In the genomic region with DNA sequence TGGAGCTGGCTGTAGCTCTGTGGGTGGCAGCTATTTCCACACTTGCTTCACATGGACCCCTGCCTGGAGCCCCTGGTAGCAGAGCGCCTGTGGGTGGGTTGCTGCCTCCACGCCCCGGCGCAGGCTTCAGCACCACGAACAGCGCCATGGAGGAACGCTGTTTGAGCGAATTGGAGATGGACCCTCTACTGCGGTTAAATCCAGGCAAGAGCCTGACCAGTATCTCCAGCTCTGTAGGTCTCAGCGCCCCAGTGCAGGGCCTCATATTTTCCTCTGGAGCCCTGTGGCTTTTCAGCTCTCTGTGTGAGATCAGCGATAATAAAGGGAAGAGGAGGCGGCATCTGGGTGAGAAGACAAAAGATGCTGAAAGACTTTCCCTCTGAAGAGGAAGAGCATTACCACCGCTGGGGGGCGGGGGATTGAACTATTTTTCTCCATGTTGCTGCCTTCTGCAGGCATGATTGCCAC, we compare ENCODE assay signal across 1 cellular context.
TF ChIP-seq lines count a peak whose summit lies in the region.

No MANE protein-coding gene starts in this region.

TF ChIP-seq in K562, 482 proteins besides CTCF, POLR2A, EP300 and RAD21 (continued from another document and continues in another):
- TF ChIP-seq RCOR1 (IDR thresholded peaks at IDR 0.05; ENCODE audit: borderline replicate concordance in 1 of 2, low read depth in 2 of 2, low read length in 2 of 2) (0 out of 4 replicates have a peak, but pooled peaks of 1 of the 2 experiments have one; percentile 17), BRD4 (IDR thresholded peaks at IDR 0.05) (no peak), CHAMP1 (IDR thresholded peaks at IDR 0.05) (0 out of 2 replicates have a peak, but pooled peaks have one; percentile 35), MIER1 (IDR thresholded peaks at IDR 0.05; ENCODE audit: low read depth) (peak; percentile 93), AFF1 (IDR thresholded peaks at IDR 0.05; ENCODE audit: low read depth in 1 of 2, partially characterized antibody in 2 of 2) (peak in 1 of 2 experiments; percentile 45), CEBPZ (IDR thresholded peaks at IDR 0.05; ENCODE audit: borderline replicate concordance, low read depth, low read length) (no peak), HDAC2 (IDR thresholded peaks at IDR 0.05) (peak; percentile 27; the same call in 1 of the 2 replicates), THRAP3 (IDR thresholded peaks at IDR 0.05; ENCODE audit: borderline replicate concordance) (no peak), TEAD1 (CRISPR knock-in tag; IDR thresholded peaks at IDR 0.05) (0 out of 4 replicates have a peak, but pooled peaks of 1 of the 2 experiments have one; percentile 33), SPI1 (IDR thresholded peaks at IDR 0.05; ENCODE audit: borderline replicate concordance, low read depth, low read length) (peak; percentile 4; the same call in 1 of the 2 replicates), GATAD2B (IDR thresholded peaks at IDR 0.05; ENCODE audit: borderline replicate concordance) (no peak), SMARCA4 (IDR thresholded peaks at IDR 0.05) (no peak), ZBTB5 (IDR thresholded peaks at IDR 0.05) (no peak), SREBF2 (CRISPR knock-in tag; IDR thresholded peaks at IDR 0.05) (no peak), UBTF (IDR thresholded peaks at IDR 0.05; ENCODE audit: borderline replicate concordance in 1 of 2, low read depth in 2 of 2, low read length in 2 of 2) (peak in 1 of 2 experiments; percentile 88; a peak in 2 of 4 replicates), NR3C1 (CRISPR knock-in tag; IDR thresholded peaks at IDR 0.05) (no peak), JUNB (CRISPR knock-in tag; conservative IDR thresholded peaks at IDR 0.05) (no peak)
- TF ChIP-seq, protein P1, sequence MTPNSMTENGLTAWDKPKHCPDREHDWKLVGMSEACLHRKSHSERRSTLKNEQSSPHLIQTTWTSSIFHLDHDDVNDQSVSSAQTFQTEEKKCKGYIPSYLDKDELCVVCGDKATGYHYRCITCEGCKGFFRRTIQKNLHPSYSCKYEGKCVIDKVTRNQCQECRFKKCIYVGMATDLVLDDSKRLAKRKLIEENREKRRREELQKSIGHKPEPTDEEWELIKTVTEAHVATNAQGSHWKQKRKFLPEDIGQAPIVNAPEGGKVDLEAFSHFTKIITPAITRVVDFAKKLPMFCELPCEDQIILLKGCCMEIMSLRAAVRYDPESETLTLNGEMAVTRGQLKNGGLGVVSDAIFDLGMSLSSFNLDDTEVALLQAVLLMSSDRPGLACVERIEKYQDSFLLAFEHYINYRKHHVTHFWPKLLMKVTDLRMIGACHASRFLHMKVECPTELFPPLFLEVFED (CRISPR knock-in tag; conservative IDR thresholded peaks at IDR 0.05) = no peak
- TF ChIP-seq, protein P2, sequence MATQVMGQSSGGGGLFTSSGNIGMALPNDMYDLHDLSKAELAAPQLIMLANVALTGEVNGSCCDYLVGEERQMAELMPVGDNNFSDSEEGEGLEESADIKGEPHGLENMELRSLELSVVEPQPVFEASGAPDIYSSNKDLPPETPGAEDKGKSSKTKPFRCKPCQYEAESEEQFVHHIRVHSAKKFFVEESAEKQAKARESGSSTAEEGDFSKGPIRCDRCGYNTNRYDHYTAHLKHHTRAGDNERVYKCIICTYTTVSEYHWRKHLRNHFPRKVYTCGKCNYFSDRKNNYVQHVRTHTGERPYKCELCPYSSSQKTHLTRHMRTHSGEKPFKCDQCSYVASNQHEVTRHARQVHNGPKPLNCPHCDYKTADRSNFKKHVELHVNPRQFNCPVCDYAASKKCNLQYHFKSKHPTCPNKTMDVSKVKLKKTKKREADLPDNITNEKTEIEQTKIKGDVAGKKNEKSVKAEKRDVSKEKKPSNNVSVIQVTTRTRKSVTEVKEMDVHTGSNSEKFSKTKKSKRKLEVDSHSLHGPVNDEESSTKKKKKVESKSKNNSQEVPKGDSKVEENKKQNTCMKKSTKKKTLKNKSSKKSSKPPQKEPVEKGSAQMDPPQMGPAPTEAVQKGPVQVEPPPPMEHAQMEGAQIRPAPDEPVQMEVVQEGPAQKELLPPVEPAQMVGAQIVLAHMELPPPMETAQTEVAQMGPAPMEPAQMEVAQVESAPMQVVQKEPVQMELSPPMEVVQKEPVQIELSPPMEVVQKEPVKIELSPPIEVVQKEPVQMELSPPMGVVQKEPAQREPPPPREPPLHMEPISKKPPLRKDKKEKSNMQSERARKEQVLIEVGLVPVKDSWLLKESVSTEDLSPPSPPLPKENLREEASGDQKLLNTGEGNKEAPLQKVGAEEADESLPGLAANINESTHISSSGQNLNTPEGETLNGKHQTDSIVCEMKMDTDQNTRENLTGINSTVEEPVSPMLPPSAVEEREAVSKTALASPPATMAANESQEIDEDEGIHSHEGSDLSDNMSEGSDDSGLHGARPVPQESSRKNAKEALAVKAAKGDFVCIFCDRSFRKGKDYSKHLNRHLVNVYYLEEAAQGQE (CRISPR knock-in tag; IDR thresholded peaks at IDR 0.05; ENCODE audit: low read depth) = peak; percentile 96
